Comparison of ENCODE assay signal across 8 cellular contexts in the genomic region with DNA sequence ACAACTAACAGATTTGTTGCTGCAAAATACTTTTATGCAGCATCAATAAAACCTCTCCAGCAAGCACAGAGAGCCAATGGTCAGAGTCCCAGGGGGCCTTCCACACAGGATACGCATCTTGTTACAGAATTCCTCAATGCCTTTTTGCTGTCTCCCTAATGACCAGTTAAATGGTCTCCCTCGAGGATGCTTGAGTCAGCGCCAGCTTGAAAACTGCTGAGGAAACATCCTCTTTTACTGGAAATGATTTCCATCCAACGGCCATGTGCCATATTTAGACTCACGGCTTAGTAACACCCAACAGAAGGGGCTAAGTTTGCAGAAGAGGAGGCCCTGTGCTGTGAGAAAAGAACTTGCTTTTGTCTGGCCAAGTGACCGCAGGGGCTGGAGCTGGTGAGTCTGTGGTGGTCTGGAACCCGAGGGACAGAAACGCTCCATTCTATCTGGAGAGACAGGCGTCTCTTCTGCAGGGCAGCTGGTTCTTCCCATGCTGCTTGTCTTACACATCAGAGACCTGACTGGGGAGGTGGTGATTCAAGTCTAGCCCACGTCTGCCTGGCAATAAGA.
A peak's percentile ranks its signal among the peaks of the same experiment; 100 is the strongest.
DNase-seq lines count a peak whose midpoint lies in the region; ATAC-seq and TF ChIP-seq lines count a peak whose summit lies in the region.
"Had no signal": no experiment of that assay in that cellular context is flagged by ENCODE, and none has a peak within 500 bp of the region (broad histone marks: within the 10 kb centered on the region; RNA-seq: fewer than 3 reads in every experiment).

No MANE protein-coding gene starts in this region.

- peak; percentile 35 for DNase-seq in MG63
- peak; percentile 55 for DNase-seq in hepatic stellate cell (ENCODE audit: low spot score)
- peak; percentile 14 to 24 for DNase-seq in tibial nerve (ENCODE audit: low spot score in 2 of 2)
- DNase-seq in CD8-positive, alpha-beta T cell: no peak
- DNase-seq: activated CD4-positive, alpha-beta T cell treated with anti-CD3 and anti-CD28 coated beads, Interleukin-2, amount 50 U/mL, for 1 hour had no signal

- WGBS in tibial nerve, 2 donors: 25 to 34% methylated on average over 10 of the region's 10 CpGs

- peaks cover 0 to 34% (median 10%) of the 10 kb centered on the region in 4 donors for H3K4me1 ChIP-seq in tibial nerve
- no peaks in the 10 kb centered on the region for H3K4me1 ChIP-seq in CD8-positive, alpha-beta T cell (ENCODE audit: insufficient read depth, low read length)

- peak overlapping the region in 1 of 4 donors; percentile 62 for H3K27ac ChIP-seq in tibial nerve
- H3K27ac ChIP-seq in CD8-positive, alpha-beta T cell (ENCODE audit: low read depth, low read length): no peak overlapping the region

- TF ChIP-seq CTCF in WI38 (IDR thresholded peaks at IDR 0.05; ENCODE audit: low read depth, low read length) (no peak), tibial nerve (IDR thresholded peaks at IDR 0.05) (no peak)
- no peak for TF ChIP-seq CTCF in CD8-positive, alpha-beta T cell (IDR thresholded peaks at IDR 0.05)

- H3K36me3 Mint-ChIP-seq in CD8-positive, alpha-beta T cell: no peaks in the 10 kb centered on the region

- intact Hi-C loops in CD8-positive, alpha-beta T cell (cut with DNase I, micrococcal nuclease): no loop called here

- CTCF ChIA-PET in CD8-positive, alpha-beta T cell (lab: Charles Lee): interaction anchor here (2.1 kb wide), 1 partner anchor 13 kb away, joined by 6 read pairs; no protein-coding TSS in a partner anchor

- H3K4me1 Mint-ChIP-seq in CD8-positive, alpha-beta T cell (ENCODE audit: low read depth): no peaks in the 10 kb centered on the region

- peaks cover 3% of the 10 kb centered on the region for H3K27me3 Mint-ChIP-seq in CD8-positive, alpha-beta T cell (ENCODE audit: low read depth)

- no peak overlapping the region for H3K27ac Mint-ChIP-seq in CD8-positive, alpha-beta T cell

- H3K36me3 ChIP-seq in MG63 (no peaks in the 10 kb centered on the region), tibial nerve (no peaks in the 10 kb centered on the region)
- no peaks in the 10 kb centered on the region for H3K36me3 ChIP-seq in CD8-positive, alpha-beta T cell (ENCODE audit: insufficient read depth, low read length)

- H3K27me3 ChIP-seq in MG63: no peaks in the 10 kb centered on the region
- H3K27me3 ChIP-seq in tibial nerve: no peaks in the 10 kb centered on the region
- H3K27me3 ChIP-seq in CD8-positive, alpha-beta T cell (ENCODE audit: insufficient read depth, low read length): no peaks in the 10 kb centered on the region

- no peaks in the 10 kb centered on the region for H3K9me3 Mint-ChIP-seq in CD8-positive, alpha-beta T cell

- TF ChIP-seq POLR2A in tibial nerve (IDR thresholded peaks at IDR 0.05): no peak

- no peak overlapping the region for H3K4me3 Mint-ChIP-seq in CD8-positive, alpha-beta T cell

- H3K4me3 ChIP-seq in MG63: no peak overlapping the region
- H3K4me3 ChIP-seq in WI38 (ENCODE audit: low read depth, low read length): peak overlapping the region; percentile 32; the same call in 1 of the 2 replicates
- H3K4me3 ChIP-seq in tibial nerve: no peak overlapping the region
- no peak overlapping the region for H3K4me3 ChIP-seq in CD8-positive, alpha-beta T cell (ENCODE audit: low read depth, low read length)

- TF ChIP-seq EP300 in tibial nerve (IDR thresholded peaks at IDR 0.05): peak in 1 of 2 donors; percentile 80

- POLR2A ChIA-PET in CD8-positive, alpha-beta T cell (lab: Charles Lee): no interaction called here

- no peaks in the 10 kb centered on the region for H3K9me3 ChIP-seq in MG63
- peaks cover 0 to 5% (median 0%) of the 10 kb centered on the region in 4 donors for H3K9me3 ChIP-seq in tibial nerve
- H3K9me3 ChIP-seq in CD8-positive, alpha-beta T cell (ENCODE audit: low read length): no peaks in the 10 kb centered on the region

- no peak for ATAC-seq in CD8-positive, alpha-beta T cell
- ATAC-seq in GM19452 (IDR thresholded peaks at IDR 0.05; ENCODE audit: unreplicated experiment) (no peak), GM18907 (IDR thresholded peaks at IDR 0.05; ENCODE audit: unreplicated experiment) (no peak)

Comparison
In these comparisons a context has a peak if more than half of its experiments do, and no peak if none do; other contexts are left out.
1. DNase-seq: peak in MG63 (single experiment), hepatic stellate cell (single experiment) and tibial nerve (2 of 2); none in CD8-positive, alpha-beta T cell (0 of 7).